ENCODE assay signal across 11 cellular contexts in genomic region chr10:91349381-91349780, GRCh38.
DNase-seq lines count a peak whose midpoint lies in the region; ATAC-seq and TF ChIP-seq lines count a peak whose summit lies in the region.
"Had no signal": no experiment of that assay in that cellular context is flagged by ENCODE, and none has a peak within 500 bp of the region (broad histone marks: within the 10 kb centered on the region; RNA-seq: fewer than 3 reads in every experiment).

No MANE protein-coding gene starts in this region.

- H3K9me3 ChIP-seq in thoracic aorta = no peaks in the 10 kb centered on the region
- H3K9me3 ChIP-seq: colonic mucosa, Peyer's patch had no signal

- peak overlapping the region; percentile 93 to 94 for H3K27ac ChIP-seq in thoracic aorta
- H3K27ac ChIP-seq: colonic mucosa had no signal

- ATAC-seq in thoracic aorta (ENCODE audit: insufficient number of reproducible peaks, low FRiP score, low read depth) (peak; percentile 96), GM18909 (IDR thresholded peaks at IDR 0.05; ENCODE audit: poor library complexity, unreplicated experiment) (no peak)

- H3K4me1 ChIP-seq in thoracic aorta (ENCODE audit: control insufficient read depth in 1 of 2, low read depth in 2 of 2) = peaks cover 30 to 38% of the 10 kb centered on the region in 2 donors
- H3K4me1 ChIP-seq: colonic mucosa, Peyer's patch had no signal

- H3K4me3 ChIP-seq in kidney epithelial cell (ENCODE audit: low read depth, low read length) (no peak overlapping the region), thoracic aorta (no peak overlapping the region)
- H3K4me3 ChIP-seq: colonic mucosa, Peyer's patch had no signal

- no peaks in the 10 kb centered on the region for H3K27me3 ChIP-seq in kidney epithelial cell (ENCODE audit: control insufficient read depth, insufficient read depth, low read length)
- no peaks in the 10 kb centered on the region for H3K27me3 ChIP-seq in thoracic aorta (replicated peaks; ENCODE audit: insufficient read depth)
- H3K27me3 ChIP-seq: colonic mucosa, Peyer's patch had no signal

- TF ChIP-seq CTCF in kidney epithelial cell (IDR thresholded peaks at IDR 0.05; ENCODE audit: insufficient read depth, low read length, poor library complexity, severe bottlenecking) (no peak), thoracic aorta (IDR thresholded peaks at IDR 0.05) (no peak)

- TF ChIP-seq POLR2A in erythroblast (IDR thresholded peaks at IDR 0.05; ENCODE audit: low read length) = no peak

- DNase-seq in HT1080 (ENCODE audit: low read depth) (peak; percentile 85), dedifferentiated amniotic fluid mesenchymal stem cell (ENCODE audit: extremely low spot score) (peak; percentile 93), kidney epithelial cell (ENCODE audit: low read depth) (peak; percentile 61), thoracic aorta (ENCODE audit: low spot score) (peak; percentile 72), activated T-cell treated with anti-CD3 and anti-CD28 coated beads for 4 hours (no peak), NCI-H2227 (lab: John Stamatoyannopoulos, UW; ENCODE audit: unreplicated experiment) (no peak), erythroblast (lab: John Stamatoyannopoulos, UW) (no peak)
- DNase-seq: colonic mucosa; Peyer's patch; stimulated activated CD4-positive, alpha-beta T cell treated with anti-CD3 and anti-CD28 coated beads, Interleukin-1b, Interleukin-23, amount 100 ng/mL, for 48 hours had no signal

- no peaks in the 10 kb centered on the region for H3K36me3 ChIP-seq in kidney epithelial cell (ENCODE audit: control insufficient read depth, insufficient read depth, low read length)
- no peaks in the 10 kb centered on the region for H3K36me3 ChIP-seq in thoracic aorta
- H3K36me3 ChIP-seq: colonic mucosa, Peyer's patch had no signal

Comparison
In these comparisons a context has a peak if more than half of its experiments do, and no peak if none do; other contexts are left out.
1. DNase-seq: peak in HT1080 (single experiment), dedifferentiated amniotic fluid mesenchymal stem cell (single experiment), kidney epithelial cell (single experiment) and thoracic aorta (single experiment); none in activated T-cell treated with anti-CD3 and anti-CD28 coated beads for 4 hours (single experiment), NCI-H2227 (single experiment) and erythroblast (0 of 2).